11 cellular contexts compared by ENCODE assay signal in genomic region chr1:27057801-27058647, GRCh38. TPM values are rescaled to one million over a fixed set of nuclear protein-coding genes. Genes with fewer than 3 reads are reported as not detected.
DNase-seq lines count a peak whose midpoint lies in the region; ATAC-seq, FAIRE-seq and TF ChIP-seq lines count a peak whose summit lies in the region.
"Had no signal": no experiment of that assay in that cellular context is flagged by ENCODE, and none has a peak within 500 bp of the region (broad histone marks: within the 10 kb centered on the region; RNA-seq: fewer than 3 reads in every experiment).

No MANE protein-coding gene starts in this region.

- 59% methylated on average over 12 of the region's 13 CpGs for WGBS in A549 (ENCODE audit: missing lambda C conversion rate)
- 43% methylated on average over 13 of the region's 13 CpGs for WGBS in mesenchymal stem cell

- no peak overlapping the region for H4K91ac ChIP-seq in mesenchymal stem cell (ENCODE audit: low read length)

- no peaks in the 10 kb centered on the region for H3K79me1 ChIP-seq in mesenchymal stem cell (replicated peaks; ENCODE audit: low read length, poor library complexity, severe bottlenecking)

- H3K18ac ChIP-seq in mesenchymal stem cell (ENCODE audit: low read depth in 1 of 2, low read length in 2 of 2), result no peak overlapping the region

- TF ChIP-seq RAD21 in A549 (conservative IDR thresholded peaks at IDR 0.05 in 1 of 2, IDR thresholded peaks at IDR 0.05 in 1 of 2), result no peak

- DNase-seq in A549 (ENCODE audit: low read depth in 1 of 2, low spot score in 1 of 2) (no peak), NCI-H1092 treated with DMSO at 0.1 percent for 48 hours (lab: John Stamatoyannopoulos, UW) (peak; percentile 63), adipocyte (ENCODE audit: low read depth) (peak; percentile 13), mesenchymal stem cell (no peak), MV-4-11 (lab: John Stamatoyannopoulos, UW) (no peak), ascending aorta (ENCODE audit: low spot score in 2 of 2) (no peak), LoVo (ENCODE audit: low spot score) (no peak)
- no peak for DNase-seq in stimulated activated naive CD4-positive, alpha-beta T cell treated with Interleukin-2 at 50 U/mL for 16 hours (lab: John Stamatoyannopoulos, UW)
- DNase-seq: activated CD8-positive, alpha-beta memory T cell treated with anti-CD3 and anti-CD28 coated beads for 24 hours; GF-D8; NCI-H2081 treated with DMSO at 0.1 percent for 48 hours had no signal

- POLR2A ChIA-PET in A549 (lab: Yijun Ruan, JAX), result no interaction called here

- H2BK15ac ChIP-seq in mesenchymal stem cell (ENCODE audit: low read depth, poor library complexity, severe bottlenecking), result no peak overlapping the region

- no peak overlapping the region for H3K4ac ChIP-seq in mesenchymal stem cell (ENCODE audit: low read depth in 1 of 2, low read length in 2 of 2)

- FAIRE-seq in A549 (lab: Jason Lieb, UNC), result no peak

- intact Hi-C loops in ascending aorta (cut with DNase I), result no loop called here

- no peak for TF ChIP-seq CTCF in A549 (IDR thresholded peaks at IDR 0.05)
- TF ChIP-seq CTCF in ascending aorta (IDR thresholded peaks at IDR 0.05), result no peak

- H3K23ac ChIP-seq in mesenchymal stem cell (ENCODE audit: low read length in 2 of 2), result no peak overlapping the region

- no peak overlapping the region for H2AFZ ChIP-seq in mesenchymal stem cell (ENCODE audit: low read depth, low read length)

- H2BK120ac ChIP-seq in mesenchymal stem cell (ENCODE audit: low read depth, low read length), result no peak overlapping the region

- H3K36me3 ChIP-seq in adipocyte (ENCODE audit: control insufficient read depth, insufficient read depth, low read length, severe bottlenecking), result no peaks in the 10 kb centered on the region
- no peaks in the 10 kb centered on the region for H3K36me3 ChIP-seq in mesenchymal stem cell (ENCODE audit: control insufficient read depth in 1 of 2, insufficient read depth in 2 of 2, low read depth in 1 of 2, low read length in 2 of 2)
- no peaks in the 10 kb centered on the region for H3K36me3 ChIP-seq in ascending aorta

- H3K27me3 ChIP-seq in adipocyte (replicated peaks; ENCODE audit: control insufficient read depth, insufficient read depth, low read length), result no peaks in the 10 kb centered on the region
- H3K27me3 ChIP-seq in mesenchymal stem cell (ENCODE audit: control insufficient read depth in 1 of 2, insufficient read depth in 1 of 2, low read length in 2 of 2), result peaks cover 5 to 24% of the 10 kb centered on the region in 2 experiments
- no peaks in the 10 kb centered on the region for H3K27me3 ChIP-seq in ascending aorta

- TF ChIP-seq EP300 in A549 (IDR thresholded peaks at IDR 0.05), result no peak

- H3K4me1 ChIP-seq in A549 (no peaks in the 10 kb centered on the region), adipocyte (ENCODE audit: control insufficient read depth, insufficient read depth, low read length) (peaks cover 4% of the 10 kb centered on the region), mesenchymal stem cell (ENCODE audit: control insufficient read depth, insufficient read depth, low read depth, low read length) (no peaks in the 10 kb centered on the region), ascending aorta (no peaks in the 10 kb centered on the region)

- H3K27ac ChIP-seq in A549 (no peak overlapping the region), mesenchymal stem cell (ENCODE audit: low read length, poor library complexity, severe bottlenecking) (no peak overlapping the region), ascending aorta (no peak overlapping the region)

- no peaks in the 10 kb centered on the region for H3K9me3 ChIP-seq in A549
- no peaks in the 10 kb centered on the region for H3K9me3 ChIP-seq in adipocyte (ENCODE audit: control insufficient read depth, low read length)
- no peaks in the 10 kb centered on the region for H3K9me3 ChIP-seq in mesenchymal stem cell (ENCODE audit: control insufficient read depth, low read length)
- no peaks in the 10 kb centered on the region for H3K9me3 ChIP-seq in ascending aorta

- H3K9ac ChIP-seq in adipocyte (ENCODE audit: low read length) (no peak overlapping the region), mesenchymal stem cell (ENCODE audit: low read length) (peak overlapping the region; percentile 49)

- H3K4me2 ChIP-seq in A549, result no peak overlapping the region
- H3K4me2 ChIP-seq in mesenchymal stem cell (ENCODE audit: low read length, poor library complexity, severe bottlenecking), result no peak overlapping the region

- no peak overlapping the region for H3K4me3 ChIP-seq in A549
- H3K4me3 ChIP-seq in adipocyte (ENCODE audit: low read length), result no peak overlapping the region
- H3K4me3 ChIP-seq in mesenchymal stem cell (ENCODE audit: insufficient read depth in 1 of 2, low read depth in 1 of 2, low read length in 2 of 2), result no peak overlapping the region
- H3K4me3 ChIP-seq in ascending aorta, result no peak overlapping the region

- H2BK5ac ChIP-seq in mesenchymal stem cell (ENCODE audit: low read depth, low read length, poor library complexity, severe bottlenecking), result no peak overlapping the region

- no peak overlapping the region for H4K8ac ChIP-seq in mesenchymal stem cell (ENCODE audit: low read length)

- ATAC-seq in A549, result peak; percentile 34 to 72; a peak in 4 of 6 replicates

- H3K14ac ChIP-seq in mesenchymal stem cell (ENCODE audit: low read length in 2 of 2), result no peak overlapping the region

- H2AK5ac ChIP-seq in mesenchymal stem cell (ENCODE audit: low read length, severe bottlenecking), result no peak overlapping the region

- CTCF ChIA-PET in A549 (lab: Yijun Ruan, JAX), result interaction anchor here (0.9 to 6.3 kb wide), 4 partner anchors 13 to 239 kb away, joined by 3 to 74 read pairs (median 18); no protein-coding TSS in a partner anchor

- H2BK12ac ChIP-seq in mesenchymal stem cell (ENCODE audit: low read length in 2 of 2), result no peak overlapping the region

- no peak for TF ChIP-seq POLR2A in A549 (IDR thresholded peaks at IDR 0.05; ENCODE audit: low read length)

TF ChIP-seq in A549, 52 proteins besides CTCF, POLR2A, EP300 and RAD21:
- TF ChIP-seq HDAC2 (IDR thresholded peaks at IDR 0.05) (no peak), ZFP36 (IDR thresholded peaks at IDR 0.05; ENCODE audit: borderline replicate concordance, partially characterized antibody) (no peak), CEBPB (IDR thresholded peaks at IDR 0.05) (no peak), CBX2 (IDR thresholded peaks at IDR 0.05; ENCODE audit: borderline replicate concordance, low read depth) (no peak), GATA3 (IDR thresholded peaks at IDR 0.05; ENCODE audit: borderline replicate concordance) (no peak), MAFK (IDR thresholded peaks at IDR 0.05; ENCODE audit: partially characterized antibody) (no peak), CHD2 (IDR thresholded peaks at IDR 0.05; ENCODE audit: low read length, partially characterized antibody) (no peak), BHLHE40 (IDR thresholded peaks at IDR 0.05; ENCODE audit: low read depth, low read length) (no peak), USF2 (IDR thresholded peaks at IDR 0.05) (no peak), BCL3 (IDR thresholded peaks at IDR 0.05) (no peak), SMC3 (IDR thresholded peaks at IDR 0.05) (no peak), NFE2L2 (conservative IDR thresholded peaks at IDR 0.05; ENCODE audit: low read length) (no peak)
- TF ChIP-seq, protein P1, sequence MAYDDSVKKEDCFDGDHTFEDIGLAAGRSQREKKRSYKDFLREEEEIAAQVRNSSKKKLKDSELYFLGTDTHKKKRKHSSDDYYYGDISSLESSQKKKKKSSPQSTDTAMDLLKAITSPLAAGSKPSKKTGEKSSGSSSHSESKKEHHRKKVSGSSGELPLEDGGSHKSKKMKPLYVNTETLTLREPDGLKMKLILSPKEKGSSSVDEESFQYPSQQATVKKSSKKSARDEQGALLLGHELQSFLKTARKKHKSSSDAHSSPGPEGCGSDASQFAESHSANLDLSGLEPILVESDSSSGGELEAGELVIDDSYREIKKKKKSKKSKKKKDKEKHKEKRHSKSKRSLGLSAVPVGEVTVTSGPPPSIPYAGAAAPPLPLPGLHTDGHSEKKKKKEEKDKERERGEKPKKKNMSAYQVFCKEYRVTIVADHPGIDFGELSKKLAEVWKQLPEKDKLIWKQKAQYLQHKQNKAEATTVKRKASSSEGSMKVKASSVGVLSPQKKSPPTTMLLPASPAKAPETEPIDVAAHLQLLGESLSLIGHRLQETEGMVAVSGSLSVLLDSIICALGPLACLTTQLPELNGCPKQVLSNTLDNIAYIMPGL (CRISPR knock-in tag; IDR thresholded peaks at IDR 0.05; ENCODE audit: borderline replicate concordance), result no peak

RNA-seq across cellular contexts. Expression of gene TENT5B, which starts 45.4 kb away (rescaled TPM):
- polyA plus RNA-seq in A549 (2011; rRNA removed) (0.27 and 0.36 TPM in 2 replicates), A549 (2017; fragmentation: RNase III; extraction: RNeasy Plus Mini Kit Qiagen cat#74134 plus additional on column Dnase treatment) (0.98 to 1.2 TPM (median 1.0 TPM) in 3 replicates)
- polyA plus RNA-seq in A549 (2012; cell fraction: cytosol; rRNA removed), result 0.94 and 1.0 TPM in 2 replicates
- polyA plus RNA-seq in A549 (2012; cell fraction: nucleus; rRNA removed), result 1.5 and 1.8 TPM in 2 replicates
- 0.33 and 0.83 TPM in 2 replicates for polyA minus RNA-seq in A549 (2011; rRNA and poly(A)+ RNA removed)
- polyA plus RNA-seq in mesenchymal stem cell (2013, experiment 1 of 2), result 3.1 TPM
- 2.7 TPM for polyA plus RNA-seq in mesenchymal stem cell (2013, experiment 2 of 2)
- 45.4 TPM for total RNA-seq in ascending aorta

Comparison
In these comparisons a context has a peak if more than half of its experiments do, and no peak if none do; other contexts are left out.
1. DNase-seq: peak in NCI-H1092 treated with DMSO at 0.1 percent for 48 hours (single experiment) and adipocyte (single experiment); none in A549 (0 of 2), mesenchymal stem cell (single experiment), MV-4-11 (single experiment), ascending aorta (0 of 2), stimulated activated naive CD4-positive, alpha-beta T cell treated with Interleukin-2 at 50 U/mL for 16 hours (single experiment) and LoVo (single experiment).